Comparison of ENCODE assay signal across 32 cellular contexts in the genomic region with DNA sequence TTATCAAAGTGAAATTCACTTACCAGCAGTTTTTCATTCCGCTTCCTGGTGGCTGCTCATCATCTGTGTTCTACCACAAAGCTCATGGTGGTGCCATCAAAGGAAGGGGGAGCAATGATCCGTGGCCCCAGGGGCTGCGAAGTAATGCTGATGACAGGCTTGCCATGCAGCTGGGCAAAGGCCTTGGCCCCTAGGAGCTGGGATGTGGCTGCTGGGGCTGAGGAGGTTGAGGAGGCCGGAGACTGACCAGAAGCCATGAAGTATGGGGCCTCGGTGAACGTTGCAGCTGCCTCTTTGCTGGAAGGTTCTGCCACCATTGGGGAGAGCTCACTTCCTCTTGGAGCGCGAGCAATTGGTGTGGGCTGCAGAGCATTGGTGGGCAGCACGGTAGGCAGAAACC. TPM values are rescaled to one million over a fixed set of nuclear protein-coding genes. Genes with fewer than 3 reads are reported as not detected.
"Had no signal": no experiment of that assay in that cellular context is flagged by ENCODE, and none has a peak within 500 bp of the region (broad histone marks: within the 10 kb centered on the region; RNA-seq: fewer than 3 reads in every experiment).

No MANE protein-coding gene starts in this region.

- H3K4me3 Mint-ChIP-seq: activated CD4-positive, alpha-beta T cell treated with anti-CD3 and anti-CD28 coated beads, Interleukin-2, amount 10 ng/mL, durations not matched to agents 7 days and 5 days; activated CD8-positive, alpha-beta memory T cell treated with anti-CD3 and anti-CD28 coated beads, Interleukin-2, amount 10 ng/mL, durations not matched to agents 7 days and 5 days; activated CD8-positive, alpha-beta T cell treated with anti-CD3 and anti-CD28 coated beads for 36 hours; activated naive CD8-positive, alpha-beta T cell treated with anti-CD3 and anti-CD28 coated beads, Interleukin-2, amount 50 U/mL, for 24 hours; activated T-helper 1 cell treated with anti-CD3 and anti-CD28 coated beads, Interleukin-12 subunit alpha, Interleukin-12 subunit beta, Interleukin-2, Interleukin-4 antibody, amounts not matched to agents 30 ng/mL and 10 ng/mL and 1 ng/mL, durations not matched to agents 14 hours and 24 hours and 36 hours; dendritic cell treated with granulocyte-macrophage colony-stimulating factor and Interleukin-4, amounts not matched to agents 40 ng/mL and 50 ng/mL, for 4 days; immature natural killer cell; mesothelial cell of epicardium; natural killer cell; T-helper 2 cell treated with Interferon-gamma antibody and Interleukin-4, amounts not matched to agents 5 μg/mL and 100 μg/mL, for 36 hours had no signal

- ATAC-seq: activated CD8-positive, alpha-beta memory T cell treated with anti-CD3 and anti-CD28 coated beads, Interleukin-2, amount 10 ng/mL, durations not matched to agents 7 days and 5 days; activated CD8-positive, alpha-beta T cell treated with anti-CD3 and anti-CD28 coated beads for 36 hours; activated naive CD8-positive, alpha-beta T cell treated with anti-CD3 and anti-CD28 coated beads, Interleukin-2, amount 50 U/mL, for 24 hours; body of pancreas had no signal

- H3K27ac ChIP-seq: body of pancreas, hepatocyte, left ventricle myocardium inferior, spleen, stomach, suprapubic skin, transverse colon, uterus, VCaP had no signal

- H3K27ac Mint-ChIP-seq: activated CD4-positive, alpha-beta T cell treated with anti-CD3 and anti-CD28 coated beads, Interleukin-2, amount 10 ng/mL, durations not matched to agents 7 days and 5 days; activated CD8-positive, alpha-beta memory T cell treated with anti-CD3 and anti-CD28 coated beads, Interleukin-2, amount 10 ng/mL, durations not matched to agents 7 days and 5 days; activated CD8-positive, alpha-beta T cell treated with anti-CD3 and anti-CD28 coated beads for 36 hours; activated naive CD8-positive, alpha-beta T cell treated with anti-CD3 and anti-CD28 coated beads, Interleukin-2, amount 50 U/mL, for 24 hours; activated T-helper 1 cell treated with anti-CD3 and anti-CD28 coated beads, Interleukin-12 subunit alpha, Interleukin-12 subunit beta, Interleukin-2, Interleukin-4 antibody, amounts not matched to agents 30 ng/mL and 10 ng/mL and 1 ng/mL, durations not matched to agents 14 hours and 24 hours and 36 hours; dendritic cell treated with granulocyte-macrophage colony-stimulating factor and Interleukin-4, amounts not matched to agents 40 ng/mL and 50 ng/mL, for 4 days; immature natural killer cell; mesothelial cell of epicardium; natural killer cell; T-helper 2 cell treated with Interferon-gamma antibody and Interleukin-4, amounts not matched to agents 5 μg/mL and 100 μg/mL, for 36 hours had no signal

- H3K9me3 ChIP-seq: body of pancreas, left ventricle myocardium inferior, stomach, suprapubic skin, transverse colon, uterus had no signal

- H3K27me3 ChIP-seq: body of pancreas, cardiac muscle cell, hepatocyte, spleen, stomach, transverse colon, uterus had no signal

- H3K9me3 Mint-ChIP-seq: activated CD4-positive, alpha-beta T cell treated with anti-CD3 and anti-CD28 coated beads, Interleukin-2, amount 10 ng/mL, durations not matched to agents 7 days and 5 days; activated CD8-positive, alpha-beta T cell treated with anti-CD3 and anti-CD28 coated beads for 36 hours; activated naive CD8-positive, alpha-beta T cell treated with anti-CD3 and anti-CD28 coated beads, Interleukin-2, amount 50 U/mL, for 24 hours; activated T-helper 1 cell treated with anti-CD3 and anti-CD28 coated beads, Interleukin-12 subunit alpha, Interleukin-12 subunit beta, Interleukin-2, Interleukin-4 antibody, amounts not matched to agents 30 ng/mL and 10 ng/mL and 1 ng/mL, durations not matched to agents 14 hours and 24 hours and 36 hours; immature natural killer cell; mesothelial cell of epicardium; natural killer cell; T-helper 2 cell treated with Interferon-gamma antibody and Interleukin-4, amounts not matched to agents 5 μg/mL and 100 μg/mL, for 36 hours had no signal

- H3K79me2 ChIP-seq: hepatocyte had no signal

- H3K36me3 ChIP-seq: cardiac muscle cell, left ventricle myocardium inferior, spleen, stomach, suprapubic skin, transverse colon, uterus had no signal

- H3K4me2 ChIP-seq: hepatocyte had no signal

- H3K4me1 Mint-ChIP-seq: activated CD4-positive, alpha-beta T cell treated with anti-CD3 and anti-CD28 coated beads, Interleukin-2, amount 10 ng/mL, durations not matched to agents 7 days and 5 days; activated CD8-positive, alpha-beta memory T cell treated with anti-CD3 and anti-CD28 coated beads, Interleukin-2, amount 10 ng/mL, durations not matched to agents 7 days and 5 days; activated naive CD8-positive, alpha-beta T cell treated with anti-CD3 and anti-CD28 coated beads, Interleukin-2, amount 50 U/mL, for 24 hours; immature natural killer cell; natural killer cell had no signal

- DNase-seq: activated CD4-positive, alpha-beta T cell treated with anti-CD3 and anti-CD28 coated beads, Interleukin-2, amount 10 ng/mL, durations not matched to agents 7 days and 5 days; activated CD4-positive, CD25-positive, alpha-beta regulatory T cell treated with anti-CD3 and anti-CD28 coated beads, Interleukin-2, amount 50 U/mL, for 72 hours; activated CD8-positive, alpha-beta memory T cell treated with anti-CD3 and anti-CD28 coated beads, Interleukin-2, amount 10 ng/mL, durations not matched to agents 7 days and 5 days; activated CD8-positive, alpha-beta T cell treated with anti-CD3 and anti-CD28 coated beads for 36 hours; activated gamma-delta T cell; activated naive CD4-positive, alpha-beta T cell treated with anti-CD3 and anti-CD28 coated beads, Interleukin-2, amount 50 U/mL, for 16 hours; activated naive CD8-positive, alpha-beta T cell treated with anti-CD3 and anti-CD28 coated beads, Interleukin-2, amount 50 U/mL, for 24 hours; anterior cingulate cortex; body of pancreas; effector CD8-positive, alpha-beta T cell; erythroblast; foreskin fibroblast; immature natural killer cell; kidney glomerular epithelial cell; left ventricle myocardium inferior; natural killer cell; occipital lobe; spleen; stimulated activated CD4-positive, alpha-beta T cell treated with anti-CD3 and anti-CD28 coated beads, Interleukin-4, amount 100 ng/mL, for 1 hour; stomach; transverse colon; uterus had no signal

- H3K27me3 Mint-ChIP-seq: activated CD8-positive, alpha-beta T cell treated with anti-CD3 and anti-CD28 coated beads for 36 hours; activated naive CD8-positive, alpha-beta T cell treated with anti-CD3 and anti-CD28 coated beads, Interleukin-2, amount 50 U/mL, for 24 hours; dendritic cell treated with granulocyte-macrophage colony-stimulating factor and Interleukin-4, amounts not matched to agents 40 ng/mL and 50 ng/mL, for 4 days had no signal

- H3K4me3 ChIP-seq: body of pancreas, cardiac muscle cell, hepatocyte, left ventricle myocardium inferior, spleen, stomach, suprapubic skin, transverse colon, uterus had no signal

- H3K4me1 ChIP-seq: suprapubic skin, transverse colon, uterus had no signal

- H2AFZ ChIP-seq: hepatocyte had no signal

RNA-seq across cellular contexts. Expression of gene C4orf54, which starts 8.4 kb away (rescaled TPM):
- total RNA-seq: activated CD4-positive, alpha-beta T cell treated with anti-CD3 and anti-CD28 coated beads, Interleukin-2, amount 10 ng/mL, durations not matched to agents 7 days and 5 days; activated CD8-positive, alpha-beta memory T cell treated with anti-CD3 and anti-CD28 coated beads, Interleukin-2, amount 10 ng/mL, durations not matched to agents 7 days and 5 days; activated CD8-positive, alpha-beta T cell treated with anti-CD3 and anti-CD28 coated beads for 36 hours; activated T-helper 1 cell treated with anti-CD3 and anti-CD28 coated beads, Interleukin-12 subunit alpha, Interleukin-12 subunit beta, Interleukin-2, Interleukin-4 antibody, amounts not matched to agents 30 ng/mL and 10 ng/mL and 1 ng/mL, durations not matched to agents 14 hours and 24 hours and 36 hours; chondrocyte; lung microvascular endothelial cell; natural killer cell; suprapubic skin; transverse colon had no signal
- polyA plus RNA-seq: cardiac muscle cell, hepatocyte, immature natural killer cell had no signal
